ENCODE assay signal across 14 cellular contexts in the genomic region with DNA sequence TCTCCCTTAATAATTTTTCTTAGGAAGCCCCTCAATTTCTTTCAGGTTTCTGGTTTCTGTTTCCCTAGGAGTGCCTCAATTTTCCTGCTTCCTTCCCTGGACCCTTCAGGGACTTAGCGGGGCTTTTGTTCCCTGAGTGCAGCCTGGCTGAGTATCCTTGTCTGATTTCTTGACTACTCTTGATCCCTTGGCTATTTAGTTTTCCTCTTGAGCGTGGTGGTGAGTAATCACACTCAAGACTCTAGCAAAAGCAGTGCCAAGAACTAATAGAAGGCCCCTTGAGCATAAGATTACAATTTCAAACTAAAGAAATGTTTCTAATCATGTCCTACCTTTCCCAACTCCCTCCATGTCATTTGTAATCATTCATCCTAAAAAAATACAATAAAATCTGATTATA.
DNase-seq lines count a peak whose midpoint lies in the region; ATAC-seq and TF ChIP-seq lines count a peak whose summit lies in the region.
"Had no signal": no experiment of that assay in that cellular context is flagged by ENCODE, and none has a peak within 500 bp of the region (broad histone marks: within the 10 kb centered on the region; RNA-seq: fewer than 3 reads in every experiment).

No MANE protein-coding gene starts in this region.

- in situ Hi-C loops in HAP-1 (cut with MboI; ENCODE audit: low sequenced_read_pairs): no loop called here

- DNase-seq in HCEC 1CT (peak; percentile 43), astrocyte of the hippocampus (ENCODE audit: low read depth, low spot score) (peak; percentile 67), foreskin fibroblast (peak; percentile 37 to 62), upper lobe of right lung (no peak), HAP-1 (ENCODE audit: low spot score in 2 of 2) (no peak), GM20000 (ENCODE audit: low spot score) (no peak)
- DNase-seq: activated gamma-delta T cell; CD8-positive, alpha-beta memory T cell; effector CD4-positive, alpha-beta T cell; NCI-H1436 treated with DMSO at 0.1 percent for 48 hours; stomach had no signal

- intact Hi-C loops in upper lobe of right lung (cut with DNase I): no loop called here

- no peak for TF ChIP-seq CTCF in foreskin fibroblast (IDR thresholded peaks at IDR 0.05; ENCODE audit: low read depth, low read length)
- TF ChIP-seq CTCF in upper lobe of right lung (IDR thresholded peaks at IDR 0.05): no peak
- no peak for TF ChIP-seq CTCF in GM20000 (IDR thresholded peaks at IDR 0.05; ENCODE audit: extremely low read depth, missing control alignments)

- H3K9me3 ChIP-seq in upper lobe of right lung (no peaks in the 10 kb centered on the region), HAP-1 (no peaks in the 10 kb centered on the region)
- H3K9me3 ChIP-seq: ascending aorta, stomach had no signal

- H3K4me1 ChIP-seq in upper lobe of right lung: peaks cover 14% of the 10 kb centered on the region
- H3K4me1 ChIP-seq in HAP-1: no peaks in the 10 kb centered on the region
- H3K4me1 ChIP-seq: ascending aorta had no signal

- H3K27me3 ChIP-seq in upper lobe of right lung (no peaks in the 10 kb centered on the region), HAP-1 (ENCODE audit: low read depth) (no peaks in the 10 kb centered on the region)
- H3K27me3 ChIP-seq: ascending aorta, stomach had no signal

- H3K36me3 ChIP-seq in upper lobe of right lung: no peaks in the 10 kb centered on the region
- H3K36me3 ChIP-seq in HAP-1 (replicated peaks): no peaks in the 10 kb centered on the region
- H3K36me3 ChIP-seq: ascending aorta, stomach had no signal

- H3K4me3 ChIP-seq in foreskin fibroblast (ENCODE audit: low read depth in 1 of 2, low read length in 2 of 2) (no peak overlapping the region), upper lobe of right lung (no peak overlapping the region), HAP-1 (no peak overlapping the region)
- H3K4me3 ChIP-seq: ascending aorta, stomach had no signal

- peak; percentile 74 for ATAC-seq in upper lobe of right lung
- no peak for ATAC-seq in GM18868 (IDR thresholded peaks at IDR 0.05; ENCODE audit: unreplicated experiment)
- ATAC-seq: WTC11 had no signal

- no peak overlapping the region for H3K27ac ChIP-seq in upper lobe of right lung
- H3K27ac ChIP-seq: ascending aorta, stomach had no signal

Comparison
In these comparisons a context has a peak if more than half of its experiments do, and no peak if none do; other contexts are left out.
1. DNase-seq: peak in HCEC 1CT (single experiment), astrocyte of the hippocampus (single experiment) and foreskin fibroblast (2 of 2); none in upper lobe of right lung (single experiment), HAP-1 (0 of 2) and GM20000 (single experiment).